Comparison of ENCODE assay signal across 7 cellular contexts in genomic region chr1:161444725-161445124, GRCh38.
DNase-seq lines count a peak whose midpoint lies in the region; ATAC-seq, FAIRE-seq and TF ChIP-seq lines count a peak whose summit lies in the region.
"Not testable (repeated sequence)": the region's sequence is repeated elsewhere in the genome, so short reads cannot be mapped to it uniquely, and the experiment has no call there.

No MANE protein-coding gene starts in this region.

- TF ChIP-seq CTCF in adrenal gland (IDR thresholded peaks at IDR 0.05); heart left ventricle (IDR thresholded peaks at IDR 0.05); lower lobe of right lung (IDR thresholded peaks at IDR 0.05); pancreas (IDR thresholded peaks at IDR 0.05): not testable (repeated sequence)

- H3K4me1 ChIP-seq in adrenal gland (replicated peaks in 1 of 2); heart left ventricle; lower lobe of right lung; pancreas: not testable (repeated sequence)

- TF ChIP-seq POLR2A in adrenal gland (IDR thresholded peaks at IDR 0.05); heart left ventricle (IDR thresholded peaks at IDR 0.05): not testable (repeated sequence)

- H3K4me1 Mint-ChIP-seq in stimulated activated naive B cell treated with anti-CD40 and anti-IgM and Interleukin-4, amounts not matched to agents 10 μg/mL and 1 μg/mL and 100 μg/mL, for 72 hours = not testable (repeated sequence)

- H3K27ac Mint-ChIP-seq in stimulated activated naive B cell treated with anti-CD40 and anti-IgM and Interleukin-4, amounts not matched to agents 10 μg/mL and 1 μg/mL and 100 μg/mL, for 72 hours = not testable (repeated sequence)

- H3K36me3 Mint-ChIP-seq in stimulated activated naive B cell treated with anti-CD40 and anti-IgM and Interleukin-4, amounts not matched to agents 10 μg/mL and 1 μg/mL and 100 μg/mL, for 72 hours = not testable (repeated sequence)

- ATAC-seq in heart left ventricle = peak; percentile 38 to 67 (median 46)
- ATAC-seq in lower lobe of right lung = peak; percentile 18 to 60
- peak in 2 of 4 donors; percentile 7 to 15 for ATAC-seq in pancreas
- peak in 1 of 2 donors; percentile 3 for ATAC-seq in stimulated activated naive B cell treated with anti-CD40 and anti-IgM and Interleukin-4, amounts not matched to agents 10 μg/mL and 1 μg/mL and 100 μg/mL, for 72 hours (replicated peaks)

- not testable (repeated sequence) for H3K9me3 Mint-ChIP-seq in stimulated activated naive B cell treated with anti-CD40 and anti-IgM and Interleukin-4, amounts not matched to agents 10 μg/mL and 1 μg/mL and 100 μg/mL, for 72 hours

- 74 to 84% (median 76%) methylated on average over 11 to 13 of the region's 18 CpGs for WGBS in adrenal gland, 4 donors
- WGBS in heart left ventricle, 4 donors = 77 to 80% (median 78%) methylated on average over 11 to 14 of the region's 18 CpGs
- 71% methylated on average over 11 of the region's 18 CpGs for WGBS in pancreas, 2 donors

- not testable (repeated sequence) for H3K9me3 ChIP-seq in adrenal gland (replicated peaks in 1 of 3); heart left ventricle; lower lobe of right lung; pancreas

- H3K4me3 Mint-ChIP-seq in stimulated activated naive B cell treated with anti-CD40 and anti-IgM and Interleukin-4, amounts not matched to agents 10 μg/mL and 1 μg/mL and 100 μg/mL, for 72 hours = not testable (repeated sequence)

- peaks cover 5 to 14% of the 10 kb centered on the region in 2 donors for H3K27me3 Mint-ChIP-seq in stimulated activated naive B cell treated with anti-CD40 and anti-IgM and Interleukin-4, amounts not matched to agents 10 μg/mL and 1 μg/mL and 100 μg/mL, for 72 hours

- DNase-seq in T-helper 1 cell = peak in 3 of 5 donors; percentile 5 to 41 (median 9)
- peak; percentile 76 for DNase-seq in activated CD8-positive, alpha-beta memory T cell treated with anti-CD3 and anti-CD28 coated beads, Interleukin-2, amount 50 U/mL, for 48 hours
- DNase-seq in adrenal gland = peak in 4 of 7 donors; percentile 15 to 53 (median 29)
- peak; percentile 21 to 67 (median 32) for DNase-seq in heart left ventricle
- peak; percentile 76 for DNase-seq in lower lobe of right lung
- peak; percentile 13 to 95 (median 40) for DNase-seq in pancreas
- peak; percentile 31 for DNase-seq in stimulated activated naive B cell treated with anti-CD40 and anti-IgM and Interleukin-4, amounts not matched to agents 10 μg/mL and 1 μg/mL and 100 μg/mL, for 72 hours

- not testable (repeated sequence) for H3K27ac ChIP-seq in adrenal gland, heart left ventricle, lower lobe of right lung, pancreas

- H3K36me3 ChIP-seq in adrenal gland (replicated peaks in 1 of 2); heart left ventricle; lower lobe of right lung; pancreas: not testable (repeated sequence)

- intact Hi-C loops in adrenal gland (cut with DNase I); heart left ventricle (cut with DNase I); lower lobe of right lung (cut with DNase I); pancreas (cut with DNase I): not testable (repeated sequence)

- H3K4me3 ChIP-seq in adrenal gland, heart left ventricle, lower lobe of right lung, pancreas: not testable (repeated sequence)

- not testable (repeated sequence) for FAIRE-seq in pancreas (lab: Jason Lieb, UNC)

- H3K27me3 ChIP-seq in adrenal gland; lower lobe of right lung (ENCODE audit: low read depth); pancreas: not testable (repeated sequence)
- H3K27me3 ChIP-seq in heart left ventricle = peaks cover 6 to 11% (median 9%) of the 10 kb centered on the region in 9 donors

Comparison
In these comparisons a context has a peak if more than half of its experiments do, and no peak if none do; other contexts are left out.
1. DNase-seq: peak in every context shown above with its lines; median percentile 76 in activated CD8-positive, alpha-beta memory T cell treated with anti-CD3 and anti-CD28 coated beads, Interleukin-2, amount 50 U/mL, for 48 hours; 76 in lower lobe of right lung; 40 in pancreas; 32 in heart left ventricle; 31 in stimulated activated naive B cell treated with anti-CD40 and anti-IgM and Interleukin-4, amounts not matched to agents 10 μg/mL and 1 μg/mL and 100 μg/mL, for 72 hours; 29 in adrenal gland; 9 in T-helper 1 cell.